ENCODE assay signal across 30 cellular contexts in the genomic region with DNA sequence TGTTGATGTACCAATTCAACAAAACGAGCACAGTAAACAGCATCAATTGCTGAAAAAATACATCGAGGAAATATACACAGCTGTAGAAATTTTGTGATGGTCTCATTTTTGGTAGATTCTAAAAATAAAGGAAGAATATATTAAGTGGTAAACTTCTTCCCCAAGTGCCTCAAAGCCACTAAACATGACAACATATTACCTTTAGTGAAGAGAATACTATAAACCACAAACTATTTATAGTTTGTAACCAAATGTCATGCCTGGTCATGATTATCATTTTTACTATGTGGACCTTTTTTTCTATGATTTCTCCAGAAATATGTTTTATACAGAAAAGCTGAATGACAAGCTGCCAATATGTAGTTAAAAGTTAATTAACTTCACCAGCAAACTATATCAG.
"Had no signal": no experiment of that assay in that cellular context is flagged by ENCODE, and none has a peak within 500 bp of the region (broad histone marks: within the 10 kb centered on the region; RNA-seq: fewer than 3 reads in every experiment).

No MANE protein-coding gene starts in this region.

- H3K9me3 Mint-ChIP-seq: activated B cell treated with CpG ODN at 0.5 μM for 24 hours; activated CD8-positive, alpha-beta T cell treated with anti-CD3 and anti-CD28 coated beads for 36 hours; activated T-cell treated with anti-CD3 and anti-CD28 coated beads, Interleukin-2, amount 50 U/mL, for 4 hours; activated T-helper 17 cell treated with anti-CD3 and anti-CD28 coated beads, Interleukin-2, amount 50 U/mL, for 72 hours; central memory CD8-positive, alpha-beta T cell; dendritic cell treated with granulocyte-macrophage colony-stimulating factor and Interleukin-4, amounts not matched to agents 40 ng/mL and 50 ng/mL, for 4 days; T-helper 2 cell treated with Interferon-gamma antibody and Interleukin-4, amounts not matched to agents 5 μg/mL and 100 μg/mL, for 36 hours had no signal

- H3K27ac Mint-ChIP-seq: activated B cell treated with CpG ODN at 0.5 μM for 24 hours; activated CD8-positive, alpha-beta T cell treated with anti-CD3 and anti-CD28 coated beads for 36 hours; dendritic cell treated with granulocyte-macrophage colony-stimulating factor and Interleukin-4, amounts not matched to agents 40 ng/mL and 50 ng/mL, for 4 days; endodermal cell; T-helper 17 cell; T-helper 2 cell treated with Interferon-gamma antibody and Interleukin-4, amounts not matched to agents 5 μg/mL and 100 μg/mL, for 36 hours had no signal

- ATAC-seq: activated CD8-positive, alpha-beta T cell treated with anti-CD3 and anti-CD28 coated beads for 36 hours; esophagus mucosa; T-helper 17 cell had no signal

- H3K27me3 Mint-ChIP-seq: activated B cell treated with CpG ODN at 0.5 μM for 24 hours; activated CD8-positive, alpha-beta T cell treated with anti-CD3 and anti-CD28 coated beads for 36 hours; activated naive CD8-positive, alpha-beta T cell; activated T-helper 17 cell treated with anti-CD3 and anti-CD28 coated beads, Interleukin-2, amount 50 U/mL, for 72 hours; central memory CD8-positive, alpha-beta T cell; dendritic cell treated with granulocyte-macrophage colony-stimulating factor and Interleukin-4, amounts not matched to agents 40 ng/mL and 50 ng/mL, for 4 days; T-helper 17 cell had no signal

- DNase-seq: activated B cell treated with CpG ODN at 0.5 μM for 24 hours; activated CD4-positive, alpha-beta T cell treated with anti-CD3 and anti-CD28 coated beads for 48 hours; activated CD4-positive, alpha-beta T cell treated with anti-CD3 and anti-CD28 coated beads, Interleukin-2, amount 50 U/mL, for 1 hour; activated CD4-positive, alpha-beta T cell treated with anti-CD3 and anti-CD28 coated beads, Interleukin-2, amount 50 U/mL, for 48 hours; activated CD8-positive, alpha-beta memory T cell treated with anti-CD3 and anti-CD28 coated beads for 24 hours; activated CD8-positive, alpha-beta T cell treated with anti-CD3 and anti-CD28 coated beads for 36 hours; activated effector memory CD4-positive, alpha-beta T cell treated with Interleukin-2 at 50 U/mL for 16 hours; activated gamma-delta T cell treated with Interleukin-2 at 50 U/mL for 16 hours; activated naive CD4-positive, alpha-beta T cell treated with anti-CD3 and anti-CD28 coated beads, Interleukin-2, amount 50 U/mL, for 16 hours; activated naive CD4-positive, alpha-beta T cell treated with Interleukin-2 at 50 U/mL for 16 hours; activated T-cell treated with anti-CD3 and anti-CD28 coated beads, Interleukin-2, amount 50 U/mL, for 4 hours; amniotic stem cell; anterior cingulate cortex; brain microvascular endothelial cell; dorsolateral prefrontal cortex; effector memory CD4-positive, alpha-beta T cell; endodermal cell; foreskin fibroblast; head of caudate nucleus; T-helper 17 cell; T1000; WERI-Rb-1 had no signal

- H3K4me3 Mint-ChIP-seq: activated B cell treated with CpG ODN at 0.5 μM for 24 hours; activated CD8-positive, alpha-beta T cell treated with anti-CD3 and anti-CD28 coated beads for 36 hours; activated naive CD8-positive, alpha-beta T cell; activated T-cell treated with anti-CD3 and anti-CD28 coated beads, Interleukin-2, amount 50 U/mL, for 4 hours; activated T-helper 17 cell treated with anti-CD3 and anti-CD28 coated beads, Interleukin-2, amount 50 U/mL, for 72 hours; central memory CD8-positive, alpha-beta T cell; dendritic cell treated with granulocyte-macrophage colony-stimulating factor and Interleukin-4, amounts not matched to agents 40 ng/mL and 50 ng/mL, for 4 days; endodermal cell; T-helper 17 cell; T-helper 2 cell treated with Interferon-gamma antibody and Interleukin-4, amounts not matched to agents 5 μg/mL and 100 μg/mL, for 36 hours had no signal

- FAIRE-seq: bronchial epithelial cell, frontal cortex had no signal
